17 cellular contexts compared by ENCODE assay signal in genomic region chr14:59529189-59529588, GRCh38. TPM values are rescaled to one million over a fixed set of nuclear protein-coding genes. Genes with fewer than 3 reads are reported as not detected.
"Had no signal": no experiment of that assay in that cellular context is flagged by ENCODE, and none has a peak within 500 bp of the region (broad histone marks: within the 10 kb centered on the region; RNA-seq: fewer than 3 reads in every experiment).

No MANE protein-coding gene starts in this region.

- ATAC-seq: foreskin keratinocyte, left lobe of liver had no signal

- H3K9me3 ChIP-seq: esophagus squamous epithelium, sigmoid colon, thoracic aorta had no signal

- H3K27me3 ChIP-seq: brain microvascular endothelial cell, sigmoid colon had no signal

- H3K36me3 ChIP-seq: brain microvascular endothelial cell, esophagus squamous epithelium, sigmoid colon, thoracic aorta had no signal

- H3K4me1 ChIP-seq: esophagus squamous epithelium, foreskin keratinocyte, sigmoid colon had no signal

- H3K4me3 ChIP-seq: esophagus squamous epithelium, sigmoid colon, thoracic aorta had no signal

- DNase-seq: activated B cell treated with CpG ODN at 0.5 μM for 24 hours; activated CD4-positive, alpha-beta T cell treated with anti-CD3 and anti-CD28 coated beads, Interleukin-2, amount 10 ng/mL, durations not matched to agents 24 days and 14 days; activated effector memory CD4-positive, alpha-beta T cell treated with Interleukin-2 at 50 U/mL for 16 hours; activated T-cell treated with anti-CD3 and anti-CD28 coated beads, Interleukin-2, amount 50 U/mL, for 1 hour; amniotic stem cell; brain microvascular endothelial cell; esophagus squamous epithelium; foreskin keratinocyte; nephron progenitor cell; sigmoid colon; stimulated activated CD4-positive, alpha-beta T cell treated with anti-CD3 and anti-CD28 coated beads, Interleukin-2, amount 100 ng/mL, for 48 hours had no signal

RNA-seq across cellular contexts. Expression of gene CCDC175, which starts 47.4 kb away (rescaled TPM):
- total RNA-seq: activated B cell treated with CpG ODN at 0.5 μM for 24 hours; activated CD4-positive, alpha-beta T cell treated with anti-CD3 and anti-CD28 coated beads, Interleukin-2, amount 10 ng/mL, durations not matched to agents 24 days and 14 days; activated naive CD4-positive, alpha-beta T cell treated with anti-CD3 and anti-CD28 coated beads, Interleukin-2, amount 50 U/mL, for 72 hours; esophagus squamous epithelium; foreskin keratinocyte; left lobe of liver; osteoblast; pulmonary artery endothelial cell; sigmoid colon had no signal
- polyA plus RNA-seq: foreskin keratinocyte, sigmoid colon, urinary bladder had no signal
